In genomic region chr6:36196049-36196879, GRCh38 we compare ENCODE assay signal across 8 cellular contexts. TPM values are rescaled to one million over a fixed set of nuclear protein-coding genes. Genes with fewer than 3 reads are reported as not detected.
DNase-seq lines count a peak whose midpoint lies in the region; ATAC-seq and TF ChIP-seq lines count a peak whose summit lies in the region.

Gene BRPF3 (plus strand): TSS chr6:36196744. CDS start chr6:36200323, 3,579 bp downstream.

- no peaks in the 10 kb centered on the region for H3K27me3 Mint-ChIP-seq in CD4-positive, alpha-beta T cell

- H3K4me1 Mint-ChIP-seq in CD4-positive, alpha-beta T cell (ENCODE audit: low read depth): peaks cover 54% of the 10 kb centered on the region

- no peaks in the 10 kb centered on the region for H3K9me3 Mint-ChIP-seq in CD4-positive, alpha-beta T cell

- ATAC-seq in CD4-positive, alpha-beta T cell (ENCODE audit: poor library complexity): peak; percentile 59
- peak; percentile 57 for ATAC-seq in GM19463 (IDR thresholded peaks at IDR 0.05; ENCODE audit: unreplicated experiment)

- H3K36me3 ChIP-seq in HUES48 (ENCODE audit: control insufficient read depth, insufficient read depth, low read length) (peaks cover 24% of the 10 kb centered on the region), OCI-LY3 (replicated peaks; ENCODE audit: low read depth, low read length) (peaks cover 10% of the 10 kb centered on the region)

- no peaks in the 10 kb centered on the region for H3K27me3 ChIP-seq in CD4-positive, alpha-beta T cell (ENCODE audit: control insufficient read depth, insufficient read depth, low read length)
- H3K27me3 ChIP-seq in HUES48 (ENCODE audit: control insufficient read depth, insufficient read depth, low read length) (no peaks in the 10 kb centered on the region), OCI-LY3 (ENCODE audit: low read depth, low read length) (no peaks in the 10 kb centered on the region)

- CTCF ChIA-PET in CD4-positive, alpha-beta T cell (lab: Charles Lee): interaction anchor here (1.1 to 2.1 kb wide), 6 partner anchors 8 to 169 kb away, joined by 3 to 7 read pairs (median 4); partner anchors contain the start of gene MAPK14

- peak within 1 kb of the TSS; percentile 96 for H3K4me3 Mint-ChIP-seq in CD4-positive, alpha-beta T cell

- peak within 1 kb of the TSS; percentile 94 for H3K4me2 ChIP-seq in OCI-LY3 (ENCODE audit: low read length)

- H4K20me1 ChIP-seq in OCI-LY3 (ENCODE audit: insufficient read depth, low read length): no peaks in the 10 kb centered on the region

- intact Hi-C loops in CD4-positive, alpha-beta T cell (cut with DNase I, micrococcal nuclease): loop anchor here (1.0 to 2.0 kb wide), 5 partner anchors 65 to 169 kb away; partner anchors contain the start of genes MAPK13 (in 1 of the 2) and MAPK14 (in 1 of the 2)

- H3K27ac Mint-ChIP-seq in CD4-positive, alpha-beta T cell: peak within 1 kb of the TSS; percentile 96

- H3K27ac ChIP-seq in CD4-positive, alpha-beta T cell (ENCODE audit: low read depth, low read length): peak within 1 kb of the TSS; percentile 79
- H3K27ac ChIP-seq in HUES48 (ENCODE audit: low read depth, low read length): peak within 1 kb of the TSS; percentile 93
- peak within 1 kb of the TSS; percentile 67 for H3K27ac ChIP-seq in OCI-LY3 (ENCODE audit: low read length)

- H3K9me3 ChIP-seq in CD4-positive, alpha-beta T cell (ENCODE audit: control insufficient read depth, low read length): no peaks in the 10 kb centered on the region
- H3K9me3 ChIP-seq in HUES48 (ENCODE audit: control insufficient read depth, insufficient read depth, low read length) (no peaks in the 10 kb centered on the region), OCI-LY3 (ENCODE audit: insufficient read depth, low read length) (no peaks in the 10 kb centered on the region)

- peak within 1 kb of the TSS; percentile 90 for H3K9ac ChIP-seq in HUES48 (ENCODE audit: low read depth, low read length)
- peak within 1 kb of the TSS; percentile 80 for H3K9ac ChIP-seq in OCI-LY3 (ENCODE audit: low read length)

- H3K4me1 ChIP-seq in HUES48 (ENCODE audit: control insufficient read depth, insufficient read depth, low read length): peaks cover 6% of the 10 kb centered on the region
- peaks cover 12% of the 10 kb centered on the region for H3K4me1 ChIP-seq in OCI-LY3 (ENCODE audit: low read length)

- peaks cover 14% of the 10 kb centered on the region for H3K79me2 ChIP-seq in OCI-LY3 (ENCODE audit: low read length)

- peaks cover 21% of the 10 kb centered on the region for H3K36me3 Mint-ChIP-seq in CD4-positive, alpha-beta T cell (ENCODE audit: low read depth)

- POLR2A ChIA-PET in CD4-positive, alpha-beta T cell (lab: Charles Lee): interaction anchor here (0.9 to 2.6 kb wide), 13 partner anchors 8 to 937 kb away, joined by 3 to 19 read pairs (median 6); partner anchors contain the start of genes MAPK13 and MAPK14

- H3K4me3 ChIP-seq in HUES48 (ENCODE audit: low read depth, low read length): peak within 1 kb of the TSS; percentile 92
- H3K4me3 ChIP-seq in OCI-LY3 (ENCODE audit: low read length): peak within 1 kb of the TSS; percentile 86
- peak within 1 kb of the TSS; percentile 82 for H3K4me3 ChIP-seq in epithelial cell of proximal tubule (ENCODE audit: low read depth, low read length)

- H2AFZ ChIP-seq in OCI-LY3 (ENCODE audit: low read depth, low read length): peak within 1 kb of the TSS; percentile 71

- peak; percentile 58 to 78 (median 71) for DNase-seq in CD4-positive, alpha-beta T cell
- DNase-seq in activated T-cell treated with anti-CD3 and anti-CD28 coated beads for 4 hours (peak; percentile 63), epithelial cell of proximal tubule (ENCODE audit: low read depth) (no peak), mucosa of gallbladder (ENCODE audit: low spot score) (peak; percentile 70)
- DNase-seq in stimulated activated CD8-positive, alpha-beta memory T cell treated with anti-CD3 and anti-CD28 coated beads, Interleukin-4, amount 100 ng/mL, for 1 hour (ENCODE audit: low read depth in 2 of 2, low spot score in 1 of 2): peak; percentile 34 to 48

- TF ChIP-seq CTCF in CD4-positive, alpha-beta T cell (IDR thresholded peaks at IDR 0.05): peak; percentile 28
- TF ChIP-seq CTCF in OCI-LY3 (IDR thresholded peaks at IDR 0.05; ENCODE audit: low read depth, low read length) (peak; percentile 48), epithelial cell of proximal tubule (conservative IDR thresholded peaks at IDR 0.05; ENCODE audit: low read depth, low read length) (peak; percentile 37)

RNA-seq across cellular contexts. Expression of gene BRPF3, which starts in this region (rescaled TPM):
- 10 to 100 TPM; 39.0 to 41.6 TPM for total RNA-seq in CD4-positive, alpha-beta T cell
- total RNA-seq in epithelial cell of proximal tubule (7.1 and 11.4 TPM in 2 replicates), mucosa of gallbladder (47.0 TPM)
